ENCODE assay signal across 31 cellular contexts in genomic region chr9:72995131-72996024, GRCh38. TPM values are rescaled to one million over a fixed set of nuclear protein-coding genes. Genes with fewer than 3 reads are reported as not detected.
"Had no signal": no experiment of that assay in that cellular context is flagged by ENCODE, and none has a peak within 500 bp of the region (broad histone marks: within the 10 kb centered on the region; RNA-seq: fewer than 3 reads in every experiment).

No MANE protein-coding gene starts in this region.

- H3K27ac Mint-ChIP-seq: activated CD4-positive, alpha-beta T cell treated with anti-CD3 and anti-CD28 coated beads for 36 hours; activated CD8-positive, alpha-beta memory T cell treated with anti-CD3 and anti-CD28 coated beads, Interleukin-2, amount 10 ng/mL, durations not matched to agents 7 days and 5 days; activated CD8-positive, alpha-beta T cell treated with anti-CD3 and anti-CD28 coated beads, Interleukin-2, amount 10 ng/mL, durations not matched to agents 7 days and 5 days; activated naive CD4-positive, alpha-beta T cell treated with anti-CD3 and anti-CD28 coated beads, Interleukin-2, amount 50 U/mL, for 24 hours; activated naive CD8-positive, alpha-beta T cell treated with anti-CD3 and anti-CD28 coated beads, Interleukin-2, amount 50 U/mL, for 24 hours; activated T-helper 2 cell treated with anti-CD3 and anti-CD28 coated beads, Interferon-gamma antibody, Interleukin-2, Interleukin-4, amounts not matched to agents 10 μg/mL and 5 μg/mL and 100 μg/mL, durations not matched to agents 14 hours and 24 hours and 36 hours; naive B cell; nephron progenitor cell; stimulated activated naive B cell treated with anti-CD40 and anti-IgM and Interleukin-4, amounts not matched to agents 10 μg/mL and 1 μg/mL and 100 μg/mL, for 72 hours; T-helper 1 cell treated with Interleukin-12 subunit alpha and Interleukin-12 subunit beta and Interleukin-4 antibody, amounts not matched to agents 30 μg/mL and 1 μg/mL, for 36 hours had no signal

- H3K4me1 ChIP-seq: gastroesophageal sphincter, prostate gland, sigmoid colon, suprapubic skin had no signal

- H2AFZ ChIP-seq: hepatocyte had no signal

- H3K36me3 Mint-ChIP-seq: activated CD8-positive, alpha-beta memory T cell treated with anti-CD3 and anti-CD28 coated beads, Interleukin-2, amount 10 ng/mL, durations not matched to agents 7 days and 5 days; activated naive CD4-positive, alpha-beta T cell treated with anti-CD3 and anti-CD28 coated beads, Interleukin-2, amount 50 U/mL, for 24 hours; naive B cell; stimulated activated naive B cell treated with anti-CD40 and anti-IgM and Interleukin-4, amounts not matched to agents 10 μg/mL and 1 μg/mL and 100 μg/mL, for 72 hours had no signal

- H3K9me3 Mint-ChIP-seq: activated naive CD4-positive, alpha-beta T cell treated with anti-CD3 and anti-CD28 coated beads, Interleukin-2, amount 50 U/mL, for 24 hours; activated naive CD8-positive, alpha-beta T cell treated with anti-CD3 and anti-CD28 coated beads, Interleukin-2, amount 50 U/mL, for 24 hours; activated T-helper 2 cell treated with anti-CD3 and anti-CD28 coated beads, Interferon-gamma antibody, Interleukin-2, Interleukin-4, amounts not matched to agents 10 μg/mL and 5 μg/mL and 100 μg/mL, durations not matched to agents 14 hours and 24 hours and 36 hours; central memory CD8-positive, alpha-beta T cell; nephron progenitor cell; stimulated activated naive B cell treated with anti-CD40 and anti-IgM and Interleukin-4, amounts not matched to agents 10 μg/mL and 1 μg/mL and 100 μg/mL, for 72 hours; T-helper 1 cell treated with Interleukin-12 subunit alpha and Interleukin-12 subunit beta and Interleukin-4 antibody, amounts not matched to agents 30 μg/mL and 1 μg/mL, for 36 hours had no signal

- DNase-seq: activated CD4-positive, alpha-beta T cell treated with anti-CD3 and anti-CD28 coated beads for 36 hours; activated CD4-positive, CD25-positive, alpha-beta regulatory T cell; activated CD8-positive, alpha-beta memory T cell treated with anti-CD3 and anti-CD28 coated beads, Interleukin-2, amount 10 ng/mL, durations not matched to agents 7 days and 5 days; activated CD8-positive, alpha-beta T cell treated with anti-CD3 and anti-CD28 coated beads, Interleukin-2, amount 10 ng/mL, durations not matched to agents 7 days and 5 days; activated naive CD8-positive, alpha-beta T cell treated with anti-CD3 and anti-CD28 coated beads, Interleukin-2, amount 50 U/mL, for 24 hours; activated T-cell treated with anti-CD3 and anti-CD28 coated beads, Interleukin-2, amount 50 U/mL, for 48 hours; amygdala; effector CD4-positive, alpha-beta T cell; left cardiac atrium; mammary epithelial cell; naive B cell; nephron progenitor cell; retina; sigmoid colon; stimulated activated CD4-positive, alpha-beta T cell treated with anti-CD3 and anti-CD28 coated beads, Interleukin-15, amount 100 ng/mL, for 24 hours; stimulated activated CD4-positive, alpha-beta T cell treated with anti-CD3 and anti-CD28 coated beads, Interleukin-2, amount 100 ng/mL, for 24 hours; stimulated activated naive B cell treated with anti-CD40 and anti-IgM and Interleukin-4, amounts not matched to agents 10 μg/mL and 1 μg/mL and 100 μg/mL, for 72 hours; T-helper 9 cell had no signal

- H3K4me3 Mint-ChIP-seq: activated CD4-positive, alpha-beta T cell treated with anti-CD3 and anti-CD28 coated beads for 36 hours; activated CD8-positive, alpha-beta memory T cell treated with anti-CD3 and anti-CD28 coated beads, Interleukin-2, amount 10 ng/mL, durations not matched to agents 7 days and 5 days; activated CD8-positive, alpha-beta T cell treated with anti-CD3 and anti-CD28 coated beads, Interleukin-2, amount 10 ng/mL, durations not matched to agents 7 days and 5 days; activated naive CD4-positive, alpha-beta T cell treated with anti-CD3 and anti-CD28 coated beads, Interleukin-2, amount 50 U/mL, for 24 hours; activated naive CD8-positive, alpha-beta T cell treated with anti-CD3 and anti-CD28 coated beads, Interleukin-2, amount 50 U/mL, for 24 hours; central memory CD8-positive, alpha-beta T cell; naive B cell; nephron progenitor cell; stimulated activated naive B cell treated with anti-CD40 and anti-IgM and Interleukin-4, amounts not matched to agents 10 μg/mL and 1 μg/mL and 100 μg/mL, for 72 hours; T-helper 1 cell treated with Interleukin-12 subunit alpha and Interleukin-12 subunit beta and Interleukin-4 antibody, amounts not matched to agents 30 μg/mL and 1 μg/mL, for 36 hours had no signal

- H3K4me2 ChIP-seq: hepatocyte, smooth muscle cell had no signal

- H3K9me3 ChIP-seq: gastroesophageal sphincter, neutrophil, prostate gland, sigmoid colon, suprapubic skin, tibial nerve had no signal

- H3K36me3 ChIP-seq: gastroesophageal sphincter, neutrophil, prostate gland, sigmoid colon, suprapubic skin, tibial nerve had no signal

- H3K27me3 ChIP-seq: gastroesophageal sphincter, hepatocyte, neutrophil, sigmoid colon, suprapubic skin, tibial nerve had no signal

- H3K4me3 ChIP-seq: gastroesophageal sphincter, hepatocyte, prostate gland, sigmoid colon, smooth muscle cell, suprapubic skin, tibial nerve had no signal

- H3K27me3 Mint-ChIP-seq: stimulated activated naive B cell treated with anti-CD40 and anti-IgM and Interleukin-4, amounts not matched to agents 10 μg/mL and 1 μg/mL and 100 μg/mL, for 72 hours had no signal

- ATAC-seq: activated CD4-positive, alpha-beta T cell treated with anti-CD3 and anti-CD28 coated beads for 36 hours; activated CD8-positive, alpha-beta memory T cell treated with anti-CD3 and anti-CD28 coated beads, Interleukin-2, amount 10 ng/mL, durations not matched to agents 7 days and 5 days; activated CD8-positive, alpha-beta T cell treated with anti-CD3 and anti-CD28 coated beads, Interleukin-2, amount 10 ng/mL, durations not matched to agents 7 days and 5 days; activated naive CD8-positive, alpha-beta T cell treated with anti-CD3 and anti-CD28 coated beads, Interleukin-2, amount 50 U/mL, for 24 hours; gastroesophageal sphincter; left cardiac atrium; stimulated activated naive B cell treated with anti-CD40 and anti-IgM and Interleukin-4, amounts not matched to agents 10 μg/mL and 1 μg/mL and 100 μg/mL, for 72 hours had no signal

- H3K79me2 ChIP-seq: hepatocyte had no signal

- H3K27ac ChIP-seq: epithelial cell of prostate, gastroesophageal sphincter, hepatocyte, neutrophil, prostate gland, sigmoid colon, suprapubic skin, tibial nerve had no signal

- H3K4me1 Mint-ChIP-seq: activated CD8-positive, alpha-beta memory T cell treated with anti-CD3 and anti-CD28 coated beads, Interleukin-2, amount 10 ng/mL, durations not matched to agents 7 days and 5 days; activated naive CD8-positive, alpha-beta T cell treated with anti-CD3 and anti-CD28 coated beads, Interleukin-2, amount 50 U/mL, for 24 hours; central memory CD8-positive, alpha-beta T cell; nephron progenitor cell had no signal

RNA-seq across cellular contexts. Expression of gene ALDH1A1, which starts 42.5 kb away (rescaled TPM):
- total RNA-seq: activated CD4-positive, alpha-beta T cell treated with anti-CD3 and anti-CD28 coated beads for 36 hours; activated CD8-positive, alpha-beta memory T cell treated with anti-CD3 and anti-CD28 coated beads, Interleukin-2, amount 10 ng/mL, durations not matched to agents 7 days and 5 days; activated CD8-positive, alpha-beta T cell treated with anti-CD3 and anti-CD28 coated beads, Interleukin-2, amount 10 ng/mL, durations not matched to agents 7 days and 5 days; activated T-helper 2 cell treated with anti-CD3 and anti-CD28 coated beads, Interferon-gamma antibody, Interleukin-2, Interleukin-4, amounts not matched to agents 10 μg/mL and 5 μg/mL and 100 μg/mL, durations not matched to agents 14 hours and 24 hours and 36 hours; osteocyte had no signal
